Comparison of ENCODE assay signal across 8 cellular contexts in genomic region chr9:129202613-129203555, GRCh38. TPM values are rescaled to one million over a fixed set of nuclear protein-coding genes. Genes with fewer than 3 reads are reported as not detected.
DNase-seq lines count a peak whose midpoint lies in the region; ATAC-seq and TF ChIP-seq lines count a peak whose summit lies in the region.

No MANE protein-coding gene starts in this region.

- no TSS peak for BruUV-seq in Caco-2 (replicated peaks; lab: Mats Ljungman, UMichigan)

- H3K27me3 ChIP-seq in Caco-2 (replicated peaks; ENCODE audit: control insufficient read depth, insufficient read depth, low read length) (no peaks in the 10 kb centered on the region), adipocyte (replicated peaks; ENCODE audit: control insufficient read depth, insufficient read depth, low read length) (no peaks in the 10 kb centered on the region), left ventricle myocardium inferior (ENCODE audit: low read depth) (no peaks in the 10 kb centered on the region), transverse colon (no peaks in the 10 kb centered on the region)

- POLR2A ChIA-PET in Caco-2 (lab: Charles Lee) (no interaction called here), T-cell (lab: Charles Lee) (no interaction called here)

- no peaks in the 10 kb centered on the region for H3K9me3 ChIP-seq in Caco-2
- no peaks in the 10 kb centered on the region for H3K9me3 ChIP-seq in KOPT-K1 (ENCODE audit: insufficient read depth, low read length, poor library complexity, severe bottlenecking)
- H3K9me3 ChIP-seq in adipocyte (ENCODE audit: control insufficient read depth, low read length): no peaks in the 10 kb centered on the region
- no peaks in the 10 kb centered on the region for H3K9me3 ChIP-seq in left ventricle myocardium inferior (replicated peaks)
- no peaks in the 10 kb centered on the region for H3K9me3 ChIP-seq in transverse colon

- CTCF ChIA-PET in Caco-2 (lab: Charles Lee): no interaction called here
- CTCF ChIA-PET in T-cell (lab: Charles Lee): no interaction called here

- no peaks in the 10 kb centered on the region for H3K27me3 Mint-ChIP-seq in Caco-2 (ENCODE audit: insufficient read depth, unreplicated experiment)
- peaks cover 0 to 9% of the 10 kb centered on the region in 2 donors for H3K27me3 Mint-ChIP-seq in T-cell

- no peak overlapping the region for H3K27ac Mint-ChIP-seq in Caco-2 (ENCODE audit: unreplicated experiment)
- H3K27ac Mint-ChIP-seq in T-cell: peak overlapping the region in 1 of 2 donors; percentile 68

- no peak for TF ChIP-seq CTCF in Caco-2 (IDR thresholded peaks at IDR 0.05; ENCODE audit: insufficient read depth in 1 of 2, low read depth in 1 of 2, low read length in 1 of 2, severe bottlenecking in 1 of 2, unreplicated experiment in 1 of 2)
- TF ChIP-seq CTCF in left ventricle myocardium inferior (IDR thresholded peaks at IDR 0.05; ENCODE audit: borderline replicate concordance): no peak
- no peak for TF ChIP-seq CTCF in transverse colon (IDR thresholded peaks at IDR 0.05)

- H3K4me3 ChIP-seq in Caco-2 (ENCODE audit: low read depth, low read length) (peak overlapping the region; percentile 66), adipocyte (ENCODE audit: low read length) (peak overlapping the region; percentile 81), left ventricle myocardium inferior (peak overlapping the region; percentile 79), transverse colon (peak overlapping the region; percentile 54 to 97 (median 67))

- in situ Hi-C loops in transverse colon (cut with MboI; ENCODE audit: low pct_ligation_motif_present in 1 of 4, low pct_unique_long_range_greater_than_20kb in 1 of 4, low sequenced_read_pairs in 3 of 4): no loop called here

- peak; percentile 40 for TF ChIP-seq POLR2A in transverse colon (IDR thresholded peaks at IDR 0.05)

- H3K36me3 ChIP-seq in Caco-2 (ENCODE audit: control insufficient read depth, insufficient read depth, low read length): no peaks in the 10 kb centered on the region
- no peaks in the 10 kb centered on the region for H3K36me3 ChIP-seq in KOPT-K1 (ENCODE audit: insufficient read depth, low read length)
- H3K36me3 ChIP-seq in adipocyte (ENCODE audit: control insufficient read depth, insufficient read depth, low read length, severe bottlenecking): no peaks in the 10 kb centered on the region
- H3K36me3 ChIP-seq in left ventricle myocardium inferior: no peaks in the 10 kb centered on the region
- no peaks in the 10 kb centered on the region for H3K36me3 ChIP-seq in transverse colon

- DNase-seq in Caco-2 (peak; percentile 82 to 92), T-cell (peak; percentile 72 to 95 (median 86)), adipocyte (ENCODE audit: low read depth) (peak; percentile 90), left ventricle myocardium inferior (peak; percentile 88), posterior cingulate gyrus (peak; percentile 85 to 99 (median 92)), transverse colon (peak; percentile 91)

- 7% methylated on average over 44 of the region's 57 CpGs; no CpG with 5 or more reads in 1 of the 2 donors for WGBS in transverse colon (ENCODE audit: low coverage in 1 of 2), 2 donors

- peak overlapping the region; percentile 60 for H3K27ac ChIP-seq in KOPT-K1 (ENCODE audit: low read depth, low read length, poor library complexity, severe bottlenecking)
- H3K27ac ChIP-seq in left ventricle myocardium inferior (replicated peaks): peak overlapping the region; percentile 94
- H3K27ac ChIP-seq in transverse colon: peak overlapping the region; percentile 88 to 91 (median 88)

- intact Hi-C loops in Caco-2 (cut with micrococcal nuclease; ENCODE audit: unreplicated experiment): loop anchor here (2.0 kb wide), 1 partner anchor 24 kb away; the partner anchor contains the start of gene IER5L
- intact Hi-C loops in left ventricle myocardium inferior (cut with micrococcal nuclease): no loop called here
- intact Hi-C loops in posterior cingulate gyrus (cut with DNase I): loop anchor here (10.0 kb wide), 1 partner anchor 52 kb away; no protein-coding TSS in a partner anchor
- intact Hi-C loops in transverse colon (cut with DNase I; ENCODE audit: low total_unique reads): no loop called here

- H3K9ac ChIP-seq in adipocyte (ENCODE audit: low read length): peak overlapping the region; percentile 88

- H3K36me3 Mint-ChIP-seq in Caco-2 (ENCODE audit: insufficient read depth, unreplicated experiment) (no peaks in the 10 kb centered on the region), T-cell (no peaks in the 10 kb centered on the region)

- H3K4me1 Mint-ChIP-seq in Caco-2 (ENCODE audit: low read depth, unreplicated experiment) (no peaks in the 10 kb centered on the region), T-cell (peaks cover 19 to 26% (median 24%) of the 10 kb centered on the region in 3 donors)

- no peaks in the 10 kb centered on the region for H3K4me1 ChIP-seq in Caco-2
- H3K4me1 ChIP-seq in adipocyte (ENCODE audit: control insufficient read depth, insufficient read depth, low read length): peaks cover 9% of the 10 kb centered on the region
- H3K4me1 ChIP-seq in left ventricle myocardium inferior: peaks cover 19% of the 10 kb centered on the region
- H3K4me1 ChIP-seq in transverse colon: peaks cover 0 to 5% (median 3%) of the 10 kb centered on the region in 4 donors

- no peak for TF ChIP-seq EP300 in transverse colon (IDR thresholded peaks at IDR 0.05; ENCODE audit: low read depth)

- H3K4me3 Mint-ChIP-seq in Caco-2 (ENCODE audit: unreplicated experiment): peak overlapping the region; percentile 79
- peak overlapping the region; percentile 64 to 70 (median 69) for H3K4me3 Mint-ChIP-seq in T-cell

- ATAC-seq in GM21528 (IDR thresholded peaks at IDR 0.05; ENCODE audit: low FRiP score, unreplicated experiment) (peak; percentile 55), T-cell (replicated peaks in 1 of 4) (peak; percentile 93 to 97 (median 94))

- no peaks in the 10 kb centered on the region for H3K9me3 Mint-ChIP-seq in Caco-2 (ENCODE audit: unreplicated experiment)
- no peaks in the 10 kb centered on the region for H3K9me3 Mint-ChIP-seq in T-cell

RNA-seq across cellular contexts. Expression of gene IER5L, which starts 24.8 kb away (rescaled TPM):
- total RNA-seq in Caco-2 (2022) (3.9 and 4.1 TPM in 2 replicates), T-cell (1 to 10 TPM; 1.3 to 7.7 (median 6.7) TPM), left ventricle myocardium inferior (3.8 TPM), transverse colon (1 to 10 TPM; 1.8 to 6.5 (median 5.2) TPM)

Comparison
In these comparisons a context has a peak if more than half of its experiments do, and no peak if none do; other contexts are left out.
1. Peak in every context shown above with its lines: DNase-seq, ATAC-seq, H3K4me3 ChIP-seq and H3K27ac ChIP-seq.
2. intact Hi-C loops: an anchor here in Caco-2 (2.0 kb wide) and posterior cingulate gyrus (10.0 kb wide); none called in left ventricle myocardium inferior and transverse colon.